ENCODE assay signal across 7 cellular contexts in genomic region chr16:66650707-66651473, GRCh38. TPM values are rescaled to one million over a fixed set of nuclear protein-coding genes. Genes with fewer than 3 reads are reported as not detected.
DNase-seq lines count a peak whose midpoint lies in the region; ATAC-seq and TF ChIP-seq lines count a peak whose summit lies in the region.

No MANE protein-coding gene starts in this region.

- peak; percentile 92 for ATAC-seq in GM18505 (IDR thresholded peaks at IDR 0.05; ENCODE audit: unreplicated experiment)
- peak; percentile 96 for ATAC-seq in HG03064 (IDR thresholded peaks at IDR 0.05; ENCODE audit: low read depth, unreplicated experiment)

- DNase-seq in NCI-H2171 (lab: John Stamatoyannopoulos, UW) (peak; percentile 74), breast epithelium (ENCODE audit: low spot score in 2 of 2) (peak; percentile 65 to 76), iPS-NIHi7 (ENCODE audit: extremely low spot score) (peak; percentile 91), spleen (peak; percentile 85)

- H3K9me3 ChIP-seq in breast epithelium (no peaks in the 10 kb centered on the region), spleen (no peaks in the 10 kb centered on the region)

- TF ChIP-seq CTCF in VCaP (conservative IDR thresholded peaks at IDR 0.05) (peak; percentile 83), breast epithelium (IDR thresholded peaks at IDR 0.05) (peak; percentile 77 to 93 (median 90)), spleen (IDR thresholded peaks at IDR 0.05 in 8 of 11, conservative IDR thresholded peaks at IDR 0.05 in 3 of 11) (peak; percentile 54 to 94 (median 87))

- peaks cover 0 to 4% of the 10 kb centered on the region in 2 donors for H3K4me1 ChIP-seq in breast epithelium
- peaks cover 0 to 43% (median 12%) of the 10 kb centered on the region in 6 donors for H3K4me1 ChIP-seq in spleen

- intact Hi-C loops in breast epithelium (cut with DNase I; ENCODE audit: low total_unique reads), result no loop called here
- intact Hi-C loops in spleen (cut with DNase I; ENCODE audit: low total_unique reads), result no loop called here

- H3K36me3 ChIP-seq in breast epithelium (no peaks in the 10 kb centered on the region), spleen (no peaks in the 10 kb centered on the region)

- H3K27ac ChIP-seq in VCaP (no peak overlapping the region), breast epithelium (peak overlapping the region; percentile 66 to 71), spleen (no peak overlapping the region)

- H3K4me3 ChIP-seq in breast epithelium, result peak overlapping the region in 2 of 3 donors; percentile 31 to 51
- peak overlapping the region in 1 of 8 donors; percentile 48 for H3K4me3 ChIP-seq in spleen

- TF ChIP-seq POLR2A in GM18505 (IDR thresholded peaks at IDR 0.05; ENCODE audit: borderline replicate concordance, extremely low read depth, insufficient read depth, insufficient read length) (no peak), breast epithelium (IDR thresholded peaks at IDR 0.05) (no peak), spleen (IDR thresholded peaks at IDR 0.05) (no peak)

- WGBS in spleen, 5 donors, result 24 to 32% (median 29%) methylated on average over 18 of the region's 18 CpGs

- H3K27me3 ChIP-seq in breast epithelium (no peaks in the 10 kb centered on the region), spleen (replicated peaks in 1 of 7) (peaks cover 0 to 24% (median 0%) of the 10 kb centered on the region in 7 donors)

RNA-seq across cellular contexts. Expression of gene CMTM4, which starts 45.7 kb away (rescaled TPM):
- 10 to 100 TPM; 12.5 to 35.4 (median 33.7) TPM for total RNA-seq in breast epithelium
- total RNA-seq in spleen, result 10 to 100 TPM in 1 of 7 donors, 1 to 10 TPM in 6; 3.8 to 10.2 (median 7.4) TPM
- polyA plus RNA-seq in spleen, result 1 to 10 TPM in 2 of 3 donors, under 1 TPM in 1; 0.70 to 1.5 (median 1.1) TPM

RNA-seq across cellular contexts. Expression of gene CMTM3, which starts 46.4 kb away (rescaled TPM):
- 10 to 100 TPM; 19.5 to 54.9 (median 25.2) TPM for total RNA-seq in breast epithelium
- total RNA-seq in spleen, result 10 to 100 TPM; 37.6 to 53.1 (median 41.9) TPM
- polyA plus RNA-seq in spleen, result 10 to 100 TPM; 16.2 to 25.0 (median 23.4) TPM

Comparison
In these comparisons a context has a peak if more than half of its experiments do, and no peak if none do; other contexts are left out.
1. H3K27ac ChIP-seq: peak in breast epithelium (2 of 2); none in VCaP (single experiment) and spleen (0 of 8).
2. Peak in every context shown above with its lines, with median percentiles within 50 percentile points of each other: DNase-seq and CTCF ChIP-seq.